ENCODE assay signal across 9 cellular contexts in genomic region chr6:26217714-26218075, GRCh38.
DNase-seq lines count a peak whose midpoint lies in the region; ATAC-seq and TF ChIP-seq lines count a peak whose summit lies in the region.
"Had no signal": no experiment of that assay in that cellular context is flagged by ENCODE, and none has a peak within 500 bp of the region (broad histone marks: within the 10 kb centered on the region; RNA-seq: fewer than 3 reads in every experiment).

No MANE protein-coding gene starts in this region.

- TF ChIP-seq POLR2A in erythroblast (IDR thresholded peaks at IDR 0.05; ENCODE audit: low read length), result no peak

- peaks cover 14% of the 10 kb centered on the region; the same call in 1 of the 2 replicates for H3K4me1 ChIP-seq in GM23248 (ENCODE audit: insufficient read depth)
- H3K4me1 ChIP-seq in OCI-LY1 (ENCODE audit: insufficient read depth, low read length, severe bottlenecking), result peaks cover 56% of the 10 kb centered on the region

- in situ Hi-C loops in GM23248 (cut with MboI), result no loop called here

- peaks cover under 1% of the 10 kb centered on the region for H3K36me3 Mint-ChIP-seq in Calu3 (ENCODE audit: insufficient read depth, unreplicated experiment)
- H3K36me3 Mint-ChIP-seq: naive B cell had no signal

- BruUV-seq in Calu3 (replicated peaks; lab: Mats Ljungman, UMichigan), result no TSS peak

- H3K4me2 ChIP-seq in GM23248 (ENCODE audit: unreplicated experiment) (peak overlapping the region; percentile 48), OCI-LY1 (ENCODE audit: low read length) (peak overlapping the region; percentile 91)

- no peak overlapping the region for H3K4me3 Mint-ChIP-seq in Calu3 (ENCODE audit: low read depth, unreplicated experiment)

- H3K27ac ChIP-seq in GM23248, result peak overlapping the region; percentile 77
- H3K27ac ChIP-seq in OCI-LY1 (ENCODE audit: low read depth, low read length, poor library complexity, severe bottlenecking), result peak overlapping the region; percentile 98

- H3K4me3 ChIP-seq in GM23248, result peak overlapping the region; percentile 70
- H3K4me3 ChIP-seq in OCI-LY1 (ENCODE audit: low read depth, low read length, poor library complexity, severe bottlenecking), result peak overlapping the region; percentile 73
- H3K4me3 ChIP-seq in retinal pigment epithelial cell (ENCODE audit: low read length), result peak overlapping the region; percentile 60

- no peak overlapping the region for H3K27ac Mint-ChIP-seq in Calu3 (ENCODE audit: unreplicated experiment)

- H3K4me1 Mint-ChIP-seq in Calu3 (ENCODE audit: low read depth, unreplicated experiment), result peaks cover 45% of the 10 kb centered on the region

- H2AFZ ChIP-seq in GM23248 (peak overlapping the region; percentile 88), OCI-LY1 (ENCODE audit: low read length) (no peak overlapping the region)

- H3F3A ChIP-seq in GM23248 (ENCODE audit: insufficient read depth) (peaks cover 25% of the 10 kb centered on the region), OCI-LY1 (ENCODE audit: insufficient read depth, low read length) (peaks cover 14% of the 10 kb centered on the region)

- H3K79me2 ChIP-seq in GM23248 (ENCODE audit: insufficient read depth), result no peaks in the 10 kb centered on the region
- H3K79me2 ChIP-seq in OCI-LY1 (ENCODE audit: insufficient read depth, low read length), result 0 out of 2 replicates have a peak, but pooled peaks cover 9% of the 10 kb centered on the region

- H3K9me2 ChIP-seq in GM23248 (ENCODE audit: insufficient read depth) (no peaks in the 10 kb centered on the region), OCI-LY1 (ENCODE audit: low read depth, low read length) (no peaks in the 10 kb centered on the region)

- H3K9me3 ChIP-seq in GM23248 (ENCODE audit: low read depth), result no peaks in the 10 kb centered on the region
- H3K9me3 ChIP-seq in OCI-LY1 (ENCODE audit: low read length), result no peaks in the 10 kb centered on the region

- H3K9ac ChIP-seq in GM23248 (peak overlapping the region; percentile 62), OCI-LY1 (ENCODE audit: low read length) (peak overlapping the region; percentile 94)

- H3K36me3 ChIP-seq in GM23248 (ENCODE audit: low read depth) (no peaks in the 10 kb centered on the region), OCI-LY1 (ENCODE audit: insufficient read depth, low read length) (no peaks in the 10 kb centered on the region)

- TF ChIP-seq CTCF in OCI-LY1 (IDR thresholded peaks at IDR 0.05; ENCODE audit: low read length) (no peak), retinal pigment epithelial cell (conservative IDR thresholded peaks at IDR 0.05; ENCODE audit: low read depth, low read length) (no peak), Calu3 (IDR thresholded peaks at IDR 0.05; ENCODE audit: unreplicated experiment) (no peak)

- no peaks in the 10 kb centered on the region for H3K27me3 ChIP-seq in GM23248 (replicated peaks; ENCODE audit: insufficient read depth)
- no peaks in the 10 kb centered on the region for H3K27me3 ChIP-seq in OCI-LY1 (ENCODE audit: insufficient read depth, low read length)

- intact Hi-C loops in Calu3 (cut with micrococcal nuclease; ENCODE audit: unreplicated experiment), result loop anchor here (2.0 to 5.0 kb wide), 6 partner anchors 17 to 1675 kb away; a partner anchor contains a TSS

- no peaks in the 10 kb centered on the region for H4K20me1 ChIP-seq in GM23248 (ENCODE audit: insufficient read depth)
- no peaks in the 10 kb centered on the region for H4K20me1 ChIP-seq in OCI-LY1 (ENCODE audit: insufficient read depth, low read length)

- DNase-seq in GM23248 (peak; percentile 9), erythroblast (lab: John Stamatoyannopoulos, UW) (peak; percentile 78), retinal pigment epithelial cell (ENCODE audit: low read depth) (no peak), Calu3 (no peak)
- DNase-seq in activated naive CD4-positive, alpha-beta T cell treated with Interleukin-2 at 50 U/mL for 16 hours, result no peak
- no peak for DNase-seq in activated CD4-positive, CD25-positive, alpha-beta regulatory T cell treated with anti-CD3 and anti-CD28 coated beads, Interleukin-2, amount 50 U/mL, for 72 hours
- DNase-seq: naive B cell had no signal

- 9 to 11% methylated on average over 10 of the region's 10 CpGs for WGBS in GM23248 (ENCODE audit: low coverage in 1 of 2, low lambda C conversion rate in 2 of 2, missing lambda C conversion rate in 2 of 2), 2 experiments

- H3K27me3 Mint-ChIP-seq in Calu3 (ENCODE audit: unreplicated experiment), result no peaks in the 10 kb centered on the region
- H3K27me3 Mint-ChIP-seq: naive B cell had no signal

- ATAC-seq in GM21825 (IDR thresholded peaks at IDR 0.05; ENCODE audit: unreplicated experiment), result no peak

- H3K9me3 Mint-ChIP-seq in Calu3 (ENCODE audit: low read depth, unreplicated experiment), result no peaks in the 10 kb centered on the region

- CTCF ChIA-PET in Calu3 (lab: Charles Lee), result interaction anchor here (0.6 to 3.1 kb wide), 5 partner anchors 16 to 192 kb away, joined by 3 to 15 read pairs (median 5); a partner anchor contains a TSS

Comparison
In these comparisons a context has a peak if more than half of its experiments do, and no peak if none do; other contexts are left out.
1. DNase-seq: peak in GM23248 (single experiment) and erythroblast (2 of 2); none in retinal pigment epithelial cell (single experiment), activated naive CD4-positive, alpha-beta T cell treated with Interleukin-2 at 50 U/mL for 16 hours (single experiment), Calu3 (single experiment) and activated CD4-positive, CD25-positive, alpha-beta regulatory T cell treated with anti-CD3 and anti-CD28 coated beads, Interleukin-2, amount 50 U/mL, for 72 hours (single experiment).
2. Peak in every context shown above with its lines, with median percentiles within 50 percentile points of each other: H3K4me3 ChIP-seq.